Comparison of ENCODE assay signal across 8 cellular contexts in the genomic region with DNA sequence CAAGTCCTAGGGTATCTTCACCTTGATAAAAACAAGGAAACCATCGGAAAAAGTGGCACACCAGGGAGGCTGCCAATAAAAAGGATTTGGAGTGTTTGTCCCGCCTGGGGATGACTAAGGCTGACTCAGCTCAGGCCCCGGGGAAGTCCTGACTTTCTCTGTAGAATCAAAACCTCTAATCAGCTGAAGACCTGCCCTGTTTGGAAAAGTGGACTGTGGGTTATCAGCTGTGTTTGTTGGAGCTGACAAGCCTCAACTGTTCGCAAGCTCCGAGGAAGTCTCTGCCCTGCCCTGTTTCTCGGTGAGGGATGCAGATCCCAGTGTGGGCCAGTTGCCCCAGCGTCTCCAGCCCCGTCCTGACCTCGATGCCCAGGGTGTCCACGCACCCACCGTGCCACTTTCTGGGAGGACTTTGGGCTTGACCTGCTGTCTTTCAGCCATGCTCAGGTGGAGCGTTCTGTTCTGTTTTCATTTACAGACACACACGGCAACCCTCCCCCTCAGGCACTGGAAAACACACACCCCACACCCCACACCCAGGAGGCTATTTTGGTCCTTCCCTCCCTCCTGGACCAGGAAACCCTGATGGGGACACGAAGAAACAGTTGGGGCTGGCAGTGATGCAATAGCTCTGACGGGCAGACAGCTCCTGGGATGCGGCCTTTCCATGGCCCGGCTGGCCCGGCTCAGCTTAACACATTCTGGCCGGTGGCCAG. TPM values are rescaled to one million over a fixed set of nuclear protein-coding genes. Genes with fewer than 3 reads are reported as not detected.
A peak's percentile ranks its signal among the peaks of the same experiment; 100 is the strongest.
DNase-seq lines count a peak whose midpoint lies in the region; ATAC-seq, FAIRE-seq and TF ChIP-seq lines count a peak whose summit lies in the region.

No MANE protein-coding gene starts in this region.

- H4K20me1 ChIP-seq in endothelial cell of umbilical vein (replicated peaks; ENCODE audit: control insufficient read depth, extremely low read depth, insufficient read depth, low read length), result no peaks in the 10 kb centered on the region

- H3K4me3 ChIP-seq in endothelial cell of umbilical vein (replicated peaks in 1 of 3; ENCODE audit: insufficient read depth in 1 of 3, low read depth in 1 of 3, low read length in 3 of 3) (no peak overlapping the region), neutrophil (ENCODE audit: low read depth in 1 of 2, low read length in 1 of 2) (no peak overlapping the region)

- H3K27ac ChIP-seq in endothelial cell of umbilical vein (ENCODE audit: insufficient read depth, low read depth, low read length) (peak overlapping the region; percentile 73), neutrophil (peak overlapping the region; percentile 74)

- CTCF ChIA-PET in endothelial cell of umbilical vein (lab: Charles Lee), result interaction anchor here (0.6 to 2.3 kb wide), 7 partner anchors 16 to 59 kb away, joined by 3 to 17 read pairs (median 4); a partner anchor contains a TSS

- intact Hi-C loops in endothelial cell of umbilical vein (cut with micrococcal nuclease), result loop anchor here (1.0 to 2.0 kb wide), 3 partner anchors 16 to 39 kb away; no protein-coding TSS in a partner anchor

- POLR2A ChIA-PET in endothelial cell of umbilical vein (lab: Charles Lee), result no interaction called here

- no peak for DNase-seq in GM12892 (ENCODE audit: insufficient read length)
- peak; percentile 27 for DNase-seq in NOMO-1 treated with dmso at 0.1 percent for 144 hours (lab: John Stamatoyannopoulos, UW; ENCODE audit: unreplicated experiment)
- DNase-seq in endothelial cell of umbilical vein (ENCODE audit: low read depth, low spot score), result peak; percentile 95
- DNase-seq in NCI-H774 (lab: John Stamatoyannopoulos, UW), result no peak
- DNase-seq in stimulated activated naive CD4-positive, alpha-beta T cell treated with Interleukin-2 at 50 U/mL for 16 hours (lab: John Stamatoyannopoulos, UW), result no peak

- H2AFZ ChIP-seq in endothelial cell of umbilical vein (ENCODE audit: low read depth, low read length), result peak overlapping the region; percentile 39

- no peaks in the 10 kb centered on the region for H3K9me3 ChIP-seq in endothelial cell of umbilical vein (replicated peaks; ENCODE audit: control insufficient read depth, insufficient read depth, low read length)
- no peaks in the 10 kb centered on the region for H3K9me3 ChIP-seq in neutrophil

- no peak for TF ChIP-seq CTCF in endothelial cell of umbilical vein (IDR thresholded peaks at IDR 0.05; ENCODE audit: extremely low read depth in 1 of 2, insufficient read depth in 1 of 2, low read depth in 1 of 2, low read length in 2 of 2)
- TF ChIP-seq CTCF in neutrophil (IDR thresholded peaks at IDR 0.05), result no peak

- H3K79me2 ChIP-seq in endothelial cell of umbilical vein (ENCODE audit: control insufficient read depth, insufficient read depth, low read length), result no peaks in the 10 kb centered on the region

- FAIRE-seq in GM12892 (lab: Jason Lieb, UNC) (peak; percentile 30), endothelial cell of umbilical vein (lab: Jason Lieb, UNC) (peak; percentile 100)

- H3K9me1 ChIP-seq in endothelial cell of umbilical vein (replicated peaks; ENCODE audit: control insufficient read depth, extremely low read depth, insufficient read depth, low read length), result no peaks in the 10 kb centered on the region

- H3K4me2 ChIP-seq in endothelial cell of umbilical vein (ENCODE audit: insufficient read depth, low read length), result peak overlapping the region; percentile 20

- peak overlapping the region; percentile 46 for H3K9ac ChIP-seq in endothelial cell of umbilical vein (replicated peaks; ENCODE audit: extremely low read depth, insufficient read depth, low read length)

- no peak for ATAC-seq in GM21825 (IDR thresholded peaks at IDR 0.05; ENCODE audit: unreplicated experiment)
- no peak for ATAC-seq in HG03025 (IDR thresholded peaks at IDR 0.05; ENCODE audit: low FRiP score, unreplicated experiment)

- BruUV-seq in endothelial cell of umbilical vein (replicated peaks; lab: Mats Ljungman, UMichigan), result no TSS peak

- dilution Hi-C loops in endothelial cell of umbilical vein (cut with MboI; ENCODE audit: extremely low pct_ligation_motif_present, low sequenced_read_pairs), result no loop called here

- TF ChIP-seq POLR2A in GM12892 (IDR thresholded peaks at IDR 0.05; ENCODE audit: low read depth, low read length) (no peak), endothelial cell of umbilical vein (IDR thresholded peaks at IDR 0.05; ENCODE audit: low read depth, low read length) (peak; percentile 58)

- H3K4me1 ChIP-seq in endothelial cell of umbilical vein (ENCODE audit: control insufficient read depth, extremely low read depth, insufficient read depth, low read length), result peaks cover 18% of the 10 kb centered on the region
- peaks cover 49 to 55% of the 10 kb centered on the region in 2 experiments for H3K4me1 ChIP-seq in neutrophil (ENCODE audit: control insufficient read depth in 1 of 2, insufficient read depth in 1 of 2, low read depth in 1 of 2, low read length in 1 of 2)

- H3K36me3 ChIP-seq in endothelial cell of umbilical vein (ENCODE audit: control insufficient read depth in 2 of 2, extremely low read depth in 1 of 2, insufficient read depth in 2 of 2, low read length in 2 of 2) (peaks cover 3 to 8% of the 10 kb centered on the region in 2 experiments), neutrophil (peaks cover 88% of the 10 kb centered on the region)

- H3K27me3 ChIP-seq in endothelial cell of umbilical vein (ENCODE audit: control insufficient read depth in 2 of 2, insufficient read depth in 2 of 2, low read length in 2 of 2) (no peaks in the 10 kb centered on the region), neutrophil (peaks cover 28% of the 10 kb centered on the region)

TF ChIP-seq in endothelial cell of umbilical vein, 7 proteins besides CTCF, POLR2A, EP300 and RAD21:
- TF ChIP-seq POLR2AphosphoS5 (IDR thresholded peaks at IDR 0.05; ENCODE audit: insufficient read depth, low read depth, low read length) (peak; percentile 78), JUN (IDR thresholded peaks at IDR 0.05; ENCODE audit: borderline replicate concordance, insufficient read depth, insufficient read length, low read depth) (peak; percentile 88), FOS (IDR thresholded peaks at IDR 0.05; ENCODE audit: borderline replicate concordance, insufficient read depth, low read length) (peak; percentile 99), MYC (IDR thresholded peaks at IDR 0.05; ENCODE audit: low read depth, low read length) (no peak), EZH2 (IDR thresholded peaks at IDR 0.05; ENCODE audit: borderline replicate concordance, low read depth, low read length, severe bottlenecking) (no peak), GATA2 (IDR thresholded peaks at IDR 0.05; ENCODE audit: insufficient read depth, insufficient read length, low read depth, low read length) (peak; percentile 75)
- TF ChIP-seq, protein P1, sequence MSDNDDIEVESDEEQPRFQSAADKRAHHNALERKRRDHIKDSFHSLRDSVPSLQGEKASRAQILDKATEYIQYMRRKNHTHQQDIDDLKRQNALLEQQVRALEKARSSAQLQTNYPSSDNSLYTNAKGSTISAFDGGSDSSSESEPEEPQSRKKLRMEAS (IDR thresholded peaks at IDR 0.05; ENCODE audit: insufficient read depth, insufficient read length), result no peak

RNA-seq across cellular contexts. Expression of a gene that starts 27.6 kb away (rescaled TPM):
- 53.9 TPM for polyA plus RNA-seq in GM12892 (2012; ENCODE audit: missing spikeins)
- total RNA-seq in endothelial cell of umbilical vein, result 99.6 and 113 TPM in 2 replicates
- polyA plus RNA-seq in endothelial cell of umbilical vein, result 50.3 and 57.0 TPM in 2 replicates
- 58.9 and 67.9 TPM in 2 replicates for polyA plus RNA-seq in endothelial cell of umbilical vein (2011; cell fraction: cytosol; rRNA removed)
- 56.8 and 62.1 TPM in 2 replicates for polyA plus RNA-seq in endothelial cell of umbilical vein (2011; cell fraction: nucleus; rRNA removed)
- polyA plus RNA-seq in endothelial cell of umbilical vein (2012), result 80.1 and 106 TPM in 2 replicates
- polyA minus RNA-seq in endothelial cell of umbilical vein, result 48.6 and 60.0 TPM in 2 replicates
- polyA minus RNA-seq in endothelial cell of umbilical vein (2011; cell fraction: cytosol; rRNA and poly(A)+ RNA removed), result 18.6 TPM
- polyA minus RNA-seq in endothelial cell of umbilical vein (2011; cell fraction: nucleus; rRNA and poly(A)+ RNA removed), result 16.0 and 16.9 TPM in 2 replicates

RNA-seq across cellular contexts. Expression of a gene that starts 38.4 kb away (rescaled TPM):
- polyA plus RNA-seq in GM12892 (2012; ENCODE audit: missing spikeins), result 4.9 TPM
- 41.7 and 54.6 TPM in 2 replicates for total RNA-seq in endothelial cell of umbilical vein
- 50.9 and 52.0 TPM in 2 replicates for polyA plus RNA-seq in endothelial cell of umbilical vein
- polyA plus RNA-seq in endothelial cell of umbilical vein (2011; cell fraction: cytosol; rRNA removed), result 37.2 and 44.2 TPM in 2 replicates
- polyA plus RNA-seq in endothelial cell of umbilical vein (2011; cell fraction: nucleus; rRNA removed), result 30.8 and 31.4 TPM in 2 replicates
- 64.6 and 71.7 TPM in 2 replicates for polyA plus RNA-seq in endothelial cell of umbilical vein (2012)
- polyA minus RNA-seq in endothelial cell of umbilical vein, result 77.7 and 82.9 TPM in 2 replicates
- 5.3 TPM for polyA minus RNA-seq in endothelial cell of umbilical vein (2011; cell fraction: cytosol; rRNA and poly(A)+ RNA removed)
- polyA minus RNA-seq in endothelial cell of umbilical vein (2011; cell fraction: nucleus; rRNA and poly(A)+ RNA removed), result 26.5 and 35.3 TPM in 2 replicates

RNA-seq across cellular contexts. Expression of a gene that starts 55.3 kb away (rescaled TPM):
- 0.64 TPM for polyA plus RNA-seq in GM12892 (2012; ENCODE audit: missing spikeins)
- total RNA-seq in endothelial cell of umbilical vein, result 91.5 and 93.7 TPM in 2 replicates
- 52.8 and 57.8 TPM in 2 replicates for polyA plus RNA-seq in endothelial cell of umbilical vein
- 27.0 and 37.5 TPM in 2 replicates for polyA plus RNA-seq in endothelial cell of umbilical vein (2011; cell fraction: cytosol; rRNA removed)
- polyA plus RNA-seq in endothelial cell of umbilical vein (2011; cell fraction: nucleus; rRNA removed), result 70.0 and 70.6 TPM in 2 replicates
- polyA plus RNA-seq in endothelial cell of umbilical vein (2012), result 35.4 and 36.1 TPM in 2 replicates
- polyA minus RNA-seq in endothelial cell of umbilical vein, result 28.8 and 29.1 TPM in 2 replicates
- polyA minus RNA-seq in endothelial cell of umbilical vein (2011; cell fraction: cytosol; rRNA and poly(A)+ RNA removed), result not detected
- 19.8 and 29.4 TPM in 2 replicates for polyA minus RNA-seq in endothelial cell of umbilical vein (2011; cell fraction: nucleus; rRNA and poly(A)+ RNA removed)

RNA-seq across cellular contexts. Expression of a gene that starts 59.5 kb away (rescaled TPM):
- 2.1 TPM for polyA plus RNA-seq in GM12892 (2012; ENCODE audit: missing spikeins)
- total RNA-seq in endothelial cell of umbilical vein, result 8.9 and 9.4 TPM in 2 replicates
- 9.3 and 10.0 TPM in 2 replicates for polyA plus RNA-seq in endothelial cell of umbilical vein
- polyA plus RNA-seq in endothelial cell of umbilical vein (2011; cell fraction: cytosol; rRNA removed), result 9.8 and 11.0 TPM in 2 replicates
- polyA plus RNA-seq in endothelial cell of umbilical vein (2011; cell fraction: nucleus; rRNA removed), result 7.8 and 10.0 TPM in 2 replicates
- 6.9 and 10.5 TPM in 2 replicates for polyA plus RNA-seq in endothelial cell of umbilical vein (2012)
- 3.7 and 4.1 TPM in 2 replicates for polyA minus RNA-seq in endothelial cell of umbilical vein
- polyA minus RNA-seq in endothelial cell of umbilical vein (2011; cell fraction: cytosol; rRNA and poly(A)+ RNA removed), result 6.1 TPM
- polyA minus RNA-seq in endothelial cell of umbilical vein (2011; cell fraction: nucleus; rRNA and poly(A)+ RNA removed), result 1.2 and 2.6 TPM in 2 replicates

Comparison
In these comparisons a context has a peak if more than half of its experiments do, and no peak if none do; other contexts are left out.
1. DNase-seq: peak in NOMO-1 treated with dmso at 0.1 percent for 144 hours (single experiment) and endothelial cell of umbilical vein (single experiment); none in GM12892 (single experiment), NCI-H774 (single experiment) and stimulated activated naive CD4-positive, alpha-beta T cell treated with Interleukin-2 at 50 U/mL for 16 hours (single experiment).